In the genomic region with DNA sequence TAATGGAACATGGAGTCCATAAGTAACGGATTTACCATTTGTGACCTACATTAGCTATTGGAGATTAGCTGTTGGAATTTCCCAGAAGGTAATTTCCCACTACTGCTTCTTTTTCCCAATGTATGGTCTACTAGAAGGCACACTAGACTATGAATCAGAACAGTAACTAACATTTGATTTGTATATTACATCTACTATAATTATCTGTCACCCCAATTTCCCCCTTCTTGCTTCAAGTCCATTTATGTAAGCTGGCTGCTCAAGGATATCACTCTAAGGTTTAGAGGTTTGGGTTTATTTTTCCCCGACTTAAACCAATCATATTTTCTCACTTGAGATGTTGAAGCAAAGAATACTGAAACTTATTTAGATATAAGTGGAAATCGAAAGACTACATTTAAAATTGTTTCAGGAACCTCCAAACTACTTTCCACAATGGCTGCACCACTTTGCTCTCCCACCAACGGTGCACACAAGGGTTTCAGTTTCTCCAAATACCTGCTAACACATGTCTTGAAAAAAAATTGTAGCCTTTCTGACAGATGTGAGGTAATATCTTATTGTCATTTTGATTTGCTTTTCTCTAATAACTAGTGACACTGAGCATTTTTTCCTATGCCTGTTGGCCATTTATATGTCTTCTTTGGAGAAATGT, we compare ENCODE assay signal across 30 cellular contexts. TPM values are rescaled to one million over a fixed set of nuclear protein-coding genes. Genes with fewer than 3 reads are reported as not detected.
DNase-seq lines count a peak whose midpoint lies in the region; ATAC-seq and TF ChIP-seq lines count a peak whose summit lies in the region.
"Had no signal": no experiment of that assay in that cellular context is flagged by ENCODE, and none has a peak within 500 bp of the region (broad histone marks: within the 10 kb centered on the region; RNA-seq: fewer than 3 reads in every experiment).

No MANE protein-coding gene starts in this region.

- no peak for TF ChIP-seq CTCF in lower leg skin (IDR thresholded peaks at IDR 0.05)

- H3K4me3 Mint-ChIP-seq in activated T-helper 17 cell treated with anti-CD3 and anti-CD28 coated beads, Interleukin-2, amount 50 U/mL, for 72 hours: no peak overlapping the region
- H3K4me3 Mint-ChIP-seq: activated CD4-positive, alpha-beta memory T cell treated with anti-CD3 and anti-CD28 coated beads, Interleukin-2, amount 10 ng/mL, durations not matched to agents 7 days and 5 days; central memory CD8-positive, alpha-beta T cell; stimulated activated effector memory CD8-positive, alpha-beta T cell treated with anti-CD3 and anti-CD28 coated beads, Interleukin-12 subunit alpha, Interleukin-12 subunit beta, amount 100 ng/mL, for 72 hours; T-helper 17 cell had no signal

- peaks cover 14% of the 10 kb centered on the region for H3K27me3 Mint-ChIP-seq in activated T-helper 17 cell treated with anti-CD3 and anti-CD28 coated beads, Interleukin-2, amount 50 U/mL, for 72 hours

- H3K4me3 ChIP-seq in lower leg skin (ENCODE audit: low read depth, poor library complexity, severe bottlenecking): no peak overlapping the region
- H3K4me3 ChIP-seq: BLaER1 treated with 17β-estradiol and CSF1 and Interleukin-3, amounts not matched to agents 10 nM and 100 nM; HAP-1; PC-9; upper lobe of right lung had no signal

- no peaks in the 10 kb centered on the region for H3K36me3 Mint-ChIP-seq in activated T-helper 17 cell treated with anti-CD3 and anti-CD28 coated beads, Interleukin-2, amount 50 U/mL, for 72 hours (ENCODE audit: low read depth)
- H3K36me3 Mint-ChIP-seq: stimulated activated effector memory CD8-positive, alpha-beta T cell treated with anti-CD3 and anti-CD28 coated beads, Interleukin-12 subunit alpha, Interleukin-12 subunit beta, amount 100 ng/mL, for 72 hours had no signal

- TF ChIP-seq POLR2A in lower leg skin (IDR thresholded peaks at IDR 0.05): no peak

- H3K27ac Mint-ChIP-seq in activated T-helper 17 cell treated with anti-CD3 and anti-CD28 coated beads, Interleukin-2, amount 50 U/mL, for 72 hours: no peak overlapping the region
- H3K27ac Mint-ChIP-seq: activated CD4-positive, alpha-beta memory T cell treated with anti-CD3 and anti-CD28 coated beads, Interleukin-2, amount 10 ng/mL, durations not matched to agents 7 days and 5 days; stimulated activated effector memory CD8-positive, alpha-beta T cell treated with anti-CD3 and anti-CD28 coated beads, Interleukin-12 subunit alpha, Interleukin-12 subunit beta, amount 100 ng/mL, for 72 hours; T-helper 17 cell had no signal

- DNase-seq in lower leg skin (ENCODE audit: low spot score in 2 of 2): no peak
- DNase-seq: activated CD4-positive, alpha-beta memory T cell treated with anti-CD3 and anti-CD28 coated beads, Interleukin-2, amount 10 ng/mL, durations not matched to agents 7 days and 5 days; activated CD4-positive, CD25-positive, alpha-beta regulatory T cell treated with anti-CD3 and anti-CD28 coated beads, Interleukin-2, amount 50 U/mL, for 72 hours; activated CD8-positive, alpha-beta memory T cell treated with anti-CD3 and anti-CD28 coated beads, Interleukin-2, amount 50 U/mL, for 4 hours; activated naive CD4-positive, alpha-beta T cell treated with Interleukin-2 at 50 U/mL for 16 hours; COR-L47; dermis blood vessel endothelial cell; head of caudate nucleus; IMR-90; left ventricle myocardium superior; MV-4-11; NCI-H1436; NCI-H2081; NCI-H526; PC-9; retina; T-helper 17 cell; upper lobe of right lung had no signal

- 73 to 78% methylated on average over 4 of the region's 4 CpGs for WGBS in lower leg skin, 2 donors

- H3K9me3 Mint-ChIP-seq in activated T-helper 17 cell treated with anti-CD3 and anti-CD28 coated beads, Interleukin-2, amount 50 U/mL, for 72 hours: peaks cover 3% of the 10 kb centered on the region
- H3K9me3 Mint-ChIP-seq: activated CD4-positive, alpha-beta memory T cell treated with anti-CD3 and anti-CD28 coated beads, Interleukin-2, amount 10 ng/mL, durations not matched to agents 7 days and 5 days; central memory CD8-positive, alpha-beta T cell; stimulated activated effector memory CD8-positive, alpha-beta T cell treated with anti-CD3 and anti-CD28 coated beads, Interleukin-12 subunit alpha, Interleukin-12 subunit beta, amount 100 ng/mL, for 72 hours had no signal

- intact Hi-C loops in lower leg skin (cut with DNase I; ENCODE audit: low total_unique reads): no loop called here

- peak; percentile 41 for ATAC-seq in GM18868 (IDR thresholded peaks at IDR 0.05; ENCODE audit: unreplicated experiment)
- peak; percentile 51 for ATAC-seq in GM21528 (IDR thresholded peaks at IDR 0.05; ENCODE audit: low FRiP score, unreplicated experiment)
- ATAC-seq in HG02870 (IDR thresholded peaks at IDR 0.05; ENCODE audit: unreplicated experiment): peak; percentile 46
- ATAC-seq in activated T-helper 17 cell treated with anti-CD3 and anti-CD28 coated beads, Interleukin-2, amount 50 U/mL, for 72 hours (replicated peaks): peak; percentile 54
- no peak for ATAC-seq in HG03442 (IDR thresholded peaks at IDR 0.05; ENCODE audit: unreplicated experiment)
- ATAC-seq in HG02938 (IDR thresholded peaks at IDR 0.05; ENCODE audit: unreplicated experiment): no peak
- ATAC-seq: esophagus mucosa; left ventricle myocardium superior; Right ventricle myocardium inferior; stimulated activated effector memory CD8-positive, alpha-beta T cell treated with anti-CD3 and anti-CD28 coated beads, Interleukin-12 subunit alpha, Interleukin-12 subunit beta, amount 100 ng/mL, for 72 hours; T-helper 17 cell; upper lobe of right lung had no signal

- H3K4me1 Mint-ChIP-seq in activated T-helper 17 cell treated with anti-CD3 and anti-CD28 coated beads, Interleukin-2, amount 50 U/mL, for 72 hours: no peaks in the 10 kb centered on the region
- H3K4me1 Mint-ChIP-seq: activated CD4-positive, alpha-beta memory T cell treated with anti-CD3 and anti-CD28 coated beads, Interleukin-2, amount 10 ng/mL, durations not matched to agents 7 days and 5 days; central memory CD8-positive, alpha-beta T cell; stimulated activated effector memory CD8-positive, alpha-beta T cell treated with anti-CD3 and anti-CD28 coated beads, Interleukin-12 subunit alpha, Interleukin-12 subunit beta, amount 100 ng/mL, for 72 hours; T-helper 17 cell had no signal

RNA-seq across cellular contexts. Expression of a gene that starts 33.3 kb away (rescaled TPM):
- 100 to 1,000 TPM; 519 to 844 TPM for total RNA-seq in activated T-helper 17 cell treated with anti-CD3 and anti-CD28 coated beads, Interleukin-2, amount 50 U/mL, for 72 hours
- total RNA-seq in lower leg skin: 100 to 1,000 TPM; 115 to 243 (median 130) TPM

RNA-seq across cellular contexts. Expression of a gene that starts 37.0 kb away (rescaled TPM):
- total RNA-seq in activated T-helper 17 cell treated with anti-CD3 and anti-CD28 coated beads, Interleukin-2, amount 50 U/mL, for 72 hours: 10 to 100 TPM; 43.4 to 45.1 TPM
- total RNA-seq in lower leg skin: 10 to 100 TPM; 18.4 to 64.9 (median 19.8) TPM

Comparison
In these comparisons a context has a peak if more than half of its experiments do, and no peak if none do; other contexts are left out.
1. ATAC-seq: peak in GM18868 (single experiment), GM21528 (single experiment), HG02870 (single experiment) and activated T-helper 17 cell treated with anti-CD3 and anti-CD28 coated beads, Interleukin-2, amount 50 U/mL, for 72 hours (single experiment); none in HG03442 (single experiment) and HG02938 (single experiment).